Comparison of ENCODE assay signal across 5 cellular contexts in the genomic region with DNA sequence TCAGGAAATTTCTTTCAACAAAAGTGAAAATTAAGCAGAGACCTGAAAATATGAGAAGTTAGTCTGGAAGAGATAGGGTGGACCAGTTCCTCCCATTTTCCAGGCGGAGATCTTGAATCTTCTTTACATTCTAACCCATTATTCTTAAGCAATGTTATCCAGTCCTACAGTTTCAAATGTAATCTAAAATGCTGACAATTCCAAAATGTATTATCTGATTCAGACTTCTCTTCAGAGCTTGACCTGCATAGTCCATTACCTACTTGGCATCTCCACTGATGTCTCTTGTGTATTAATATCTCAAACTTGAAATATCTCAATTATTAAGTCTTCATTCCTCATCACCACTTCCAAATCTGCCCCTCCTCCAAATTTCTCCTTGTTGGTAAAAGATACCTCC.
"Had no signal": no experiment of that assay in that cellular context is flagged by ENCODE, and none has a peak within 500 bp of the region (broad histone marks: within the 10 kb centered on the region; RNA-seq: fewer than 3 reads in every experiment).

No MANE protein-coding gene starts in this region.

- H3K4me2 ChIP-seq: KMS-11 had no signal

- H3K27ac ChIP-seq: HL-60, KMS-11 had no signal

- H3K9ac ChIP-seq: KMS-11 had no signal

- DNase-seq: KBM-7, KG1 had no signal

- FAIRE-seq: HTR-8/SVneo had no signal
